In the genomic region with DNA sequence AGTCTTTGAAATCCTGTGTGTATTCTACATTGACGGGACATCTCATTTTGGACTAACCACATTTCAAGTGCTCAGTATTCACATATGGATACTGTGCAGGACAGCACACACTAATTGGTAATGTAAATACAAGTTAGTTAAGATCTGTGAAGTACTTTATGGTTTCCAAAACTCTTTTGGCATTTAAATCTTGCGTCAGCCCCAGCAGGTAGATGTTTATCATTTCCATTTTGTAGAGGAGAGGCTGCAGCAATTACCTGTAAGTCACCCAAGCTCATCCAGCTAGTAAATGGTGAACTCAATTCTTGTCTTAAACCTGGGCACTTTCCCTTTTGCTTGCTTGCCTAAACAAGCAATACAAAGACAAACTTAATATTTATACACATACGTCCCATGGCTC, we compare ENCODE assay signal across 1 cellular context.
TF ChIP-seq lines count a peak whose summit lies in the region.

No MANE protein-coding gene starts in this region.

TF ChIP-seq in WTC11, 78 proteins besides CTCF, POLR2A, EP300 and RAD21 (continued from another document):
- TF ChIP-seq, protein P1, sequence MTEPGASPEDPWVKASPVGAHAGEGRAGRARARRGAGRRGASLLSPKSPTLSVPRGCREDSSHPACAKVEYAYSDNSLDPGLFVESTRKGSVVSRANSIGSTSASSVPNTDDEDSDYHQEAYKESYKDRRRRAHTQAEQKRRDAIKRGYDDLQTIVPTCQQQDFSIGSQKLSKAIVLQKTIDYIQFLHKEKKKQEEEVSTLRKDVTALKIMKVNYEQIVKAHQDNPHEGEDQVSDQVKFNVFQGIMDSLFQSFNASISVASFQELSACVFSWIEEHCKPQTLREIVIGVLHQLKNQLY (CRISPR knock-in tag; IDR thresholded peaks at IDR 0.05): no peak
- TF ChIP-seq, protein P2, sequence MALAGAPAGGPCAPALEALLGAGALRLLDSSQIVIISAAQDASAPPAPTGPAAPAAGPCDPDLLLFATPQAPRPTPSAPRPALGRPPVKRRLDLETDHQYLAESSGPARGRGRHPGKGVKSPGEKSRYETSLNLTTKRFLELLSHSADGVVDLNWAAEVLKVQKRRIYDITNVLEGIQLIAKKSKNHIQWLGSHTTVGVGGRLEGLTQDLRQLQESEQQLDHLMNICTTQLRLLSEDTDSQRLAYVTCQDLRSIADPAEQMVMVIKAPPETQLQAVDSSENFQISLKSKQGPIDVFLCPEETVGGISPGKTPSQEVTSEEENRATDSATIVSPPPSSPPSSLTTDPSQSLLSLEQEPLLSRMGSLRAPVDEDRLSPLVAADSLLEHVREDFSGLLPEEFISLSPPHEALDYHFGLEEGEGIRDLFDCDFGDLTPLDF (CRISPR knock-in tag; IDR thresholded peaks at IDR 0.05): no peak
- TF ChIP-seq, protein P3, sequence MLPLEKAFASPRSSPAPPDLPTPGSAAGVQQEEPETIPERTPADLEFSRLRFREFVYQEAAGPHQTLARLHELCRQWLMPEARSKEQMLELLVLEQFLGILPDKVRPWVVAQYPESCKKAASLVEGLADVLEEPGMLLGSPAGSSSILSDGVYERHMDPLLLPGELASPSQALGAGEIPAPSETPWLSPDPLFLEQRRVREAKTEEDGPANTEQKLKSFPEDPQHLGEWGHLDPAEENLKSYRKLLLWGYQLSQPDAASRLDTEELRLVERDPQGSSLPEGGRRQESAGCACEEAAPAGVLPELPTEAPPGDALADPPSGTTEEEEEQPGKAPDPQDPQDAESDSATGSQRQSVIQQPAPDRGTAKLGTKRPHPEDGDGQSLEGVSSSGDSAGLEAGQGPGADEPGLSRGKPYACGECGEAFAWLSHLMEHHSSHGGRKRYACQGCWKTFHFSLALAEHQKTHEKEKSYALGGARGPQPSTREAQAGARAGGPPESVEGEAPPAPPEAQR (CRISPR knock-in tag; IDR thresholded peaks at IDR 0.05): no peak
- no peak for TF ChIP-seq SMAD4 (CRISPR knock-in tag; IDR thresholded peaks at IDR 0.05)
- no peak for TF ChIP-seq ZNF121 (CRISPR knock-in tag; IDR thresholded peaks at IDR 0.05)
- TF ChIP-seq, protein P4, sequence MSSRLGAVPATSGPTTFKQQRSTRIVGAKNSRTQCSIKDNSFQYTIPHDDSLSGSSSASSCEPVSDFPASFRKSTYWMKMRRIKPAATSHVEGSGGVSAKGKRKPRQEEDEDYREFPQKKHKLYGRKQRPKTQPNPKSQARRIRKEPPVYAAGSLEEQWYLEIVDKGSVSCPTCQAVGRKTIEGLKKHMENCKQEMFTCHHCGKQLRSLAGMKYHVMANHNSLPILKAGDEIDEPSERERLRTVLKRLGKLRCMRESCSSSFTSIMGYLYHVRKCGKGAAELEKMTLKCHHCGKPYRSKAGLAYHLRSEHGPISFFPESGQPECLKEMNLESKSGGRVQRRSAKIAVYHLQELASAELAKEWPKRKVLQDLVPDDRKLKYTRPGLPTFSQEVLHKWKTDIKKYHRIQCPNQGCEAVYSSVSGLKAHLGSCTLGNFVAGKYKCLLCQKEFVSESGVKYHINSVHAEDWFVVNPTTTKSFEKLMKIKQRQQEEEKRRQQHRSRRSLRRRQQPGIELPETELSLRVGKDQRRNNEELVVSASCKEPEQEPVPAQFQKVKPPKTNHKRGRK (CRISPR knock-in tag; IDR thresholded peaks at IDR 0.05; ENCODE audit: borderline replicate concordance): no peak
- TF ChIP-seq, protein P5, sequence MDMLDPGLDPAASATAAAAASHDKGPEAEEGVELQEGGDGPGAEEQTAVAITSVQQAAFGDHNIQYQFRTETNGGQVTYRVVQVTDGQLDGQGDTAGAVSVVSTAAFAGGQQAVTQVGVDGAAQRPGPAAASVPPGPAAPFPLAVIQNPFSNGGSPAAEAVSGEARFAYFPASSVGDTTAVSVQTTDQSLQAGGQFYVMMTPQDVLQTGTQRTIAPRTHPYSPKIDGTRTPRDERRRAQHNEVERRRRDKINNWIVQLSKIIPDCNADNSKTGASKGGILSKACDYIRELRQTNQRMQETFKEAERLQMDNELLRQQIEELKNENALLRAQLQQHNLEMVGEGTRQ (CRISPR knock-in tag; IDR thresholded peaks at IDR 0.05): no peak
- TF ChIP-seq, protein P6, sequence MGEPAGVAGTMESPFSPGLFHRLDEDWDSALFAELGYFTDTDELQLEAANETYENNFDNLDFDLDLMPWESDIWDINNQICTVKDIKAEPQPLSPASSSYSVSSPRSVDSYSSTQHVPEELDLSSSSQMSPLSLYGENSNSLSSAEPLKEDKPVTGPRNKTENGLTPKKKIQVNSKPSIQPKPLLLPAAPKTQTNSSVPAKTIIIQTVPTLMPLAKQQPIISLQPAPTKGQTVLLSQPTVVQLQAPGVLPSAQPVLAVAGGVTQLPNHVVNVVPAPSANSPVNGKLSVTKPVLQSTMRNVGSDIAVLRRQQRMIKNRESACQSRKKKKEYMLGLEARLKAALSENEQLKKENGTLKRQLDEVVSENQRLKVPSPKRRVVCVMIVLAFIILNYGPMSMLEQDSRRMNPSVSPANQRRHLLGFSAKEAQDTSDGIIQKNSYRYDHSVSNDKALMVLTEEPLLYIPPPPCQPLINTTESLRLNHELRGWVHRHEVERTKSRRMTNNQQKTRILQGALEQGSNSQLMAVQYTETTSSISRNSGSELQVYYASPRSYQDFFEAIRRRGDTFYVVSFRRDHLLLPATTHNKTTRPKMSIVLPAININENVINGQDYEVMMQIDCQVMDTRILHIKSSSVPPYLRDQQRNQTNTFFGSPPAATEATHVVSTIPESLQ (CRISPR knock-in tag; IDR thresholded peaks at IDR 0.05): no peak
- TF ChIP-seq, protein P7, sequence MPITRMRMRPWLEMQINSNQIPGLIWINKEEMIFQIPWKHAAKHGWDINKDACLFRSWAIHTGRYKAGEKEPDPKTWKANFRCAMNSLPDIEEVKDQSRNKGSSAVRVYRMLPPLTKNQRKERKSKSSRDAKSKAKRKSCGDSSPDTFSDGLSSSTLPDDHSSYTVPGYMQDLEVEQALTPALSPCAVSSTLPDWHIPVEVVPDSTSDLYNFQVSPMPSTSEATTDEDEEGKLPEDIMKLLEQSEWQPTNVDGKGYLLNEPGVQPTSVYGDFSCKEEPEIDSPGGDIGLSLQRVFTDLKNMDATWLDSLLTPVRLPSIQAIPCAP (CRISPR knock-in tag; IDR thresholded peaks at IDR 0.05): no peak
- TF ChIP-seq, protein P8, sequence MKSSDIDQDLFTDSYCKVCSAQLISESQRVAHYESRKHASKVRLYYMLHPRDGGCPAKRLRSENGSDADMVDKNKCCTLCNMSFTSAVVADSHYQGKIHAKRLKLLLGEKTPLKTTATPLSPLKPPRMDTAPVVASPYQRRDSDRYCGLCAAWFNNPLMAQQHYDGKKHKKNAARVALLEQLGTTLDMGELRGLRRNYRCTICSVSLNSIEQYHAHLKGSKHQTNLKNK (CRISPR knock-in tag; IDR thresholded peaks at IDR 0.05): no peak
- TF ChIP-seq, protein P9, sequence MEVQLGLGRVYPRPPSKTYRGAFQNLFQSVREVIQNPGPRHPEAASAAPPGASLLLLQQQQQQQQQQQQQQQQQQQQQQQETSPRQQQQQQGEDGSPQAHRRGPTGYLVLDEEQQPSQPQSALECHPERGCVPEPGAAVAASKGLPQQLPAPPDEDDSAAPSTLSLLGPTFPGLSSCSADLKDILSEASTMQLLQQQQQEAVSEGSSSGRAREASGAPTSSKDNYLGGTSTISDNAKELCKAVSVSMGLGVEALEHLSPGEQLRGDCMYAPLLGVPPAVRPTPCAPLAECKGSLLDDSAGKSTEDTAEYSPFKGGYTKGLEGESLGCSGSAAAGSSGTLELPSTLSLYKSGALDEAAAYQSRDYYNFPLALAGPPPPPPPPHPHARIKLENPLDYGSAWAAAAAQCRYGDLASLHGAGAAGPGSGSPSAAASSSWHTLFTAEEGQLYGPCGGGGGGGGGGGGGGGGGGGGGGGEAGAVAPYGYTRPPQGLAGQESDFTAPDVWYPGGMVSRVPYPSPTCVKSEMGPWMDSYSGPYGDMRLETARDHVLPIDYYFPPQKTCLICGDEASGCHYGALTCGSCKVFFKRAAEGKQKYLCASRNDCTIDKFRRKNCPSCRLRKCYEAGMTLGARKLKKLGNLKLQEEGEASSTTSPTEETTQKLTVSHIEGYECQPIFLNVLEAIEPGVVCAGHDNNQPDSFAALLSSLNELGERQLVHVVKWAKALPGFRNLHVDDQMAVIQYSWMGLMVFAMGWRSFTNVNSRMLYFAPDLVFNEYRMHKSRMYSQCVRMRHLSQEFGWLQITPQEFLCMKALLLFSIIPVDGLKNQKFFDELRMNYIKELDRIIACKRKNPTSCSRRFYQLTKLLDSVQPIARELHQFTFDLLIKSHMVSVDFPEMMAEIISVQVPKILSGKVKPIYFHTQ (CRISPR knock-in tag; IDR thresholded peaks at IDR 0.05): no peak
- TF ChIP-seq ZNF423 (CRISPR knock-in tag; IDR thresholded peaks at IDR 0.05): no peak
- TF ChIP-seq ATF1 (CRISPR knock-in tag; IDR thresholded peaks at IDR 0.05): no peak
- TF ChIP-seq ZNF263 (CRISPR knock-in tag; IDR thresholded peaks at IDR 0.05; ENCODE audit: low read depth): no peak
TF ChIP-seq in WTC11: peak in this region for 0.
